In genomic region chr15:82709081-82709420, GRCh38 we compare ENCODE assay signal across 8 cellular contexts. TPM values are rescaled to one million over a fixed set of nuclear protein-coding genes. Genes with fewer than 3 reads are reported as not detected.
DNase-seq lines count a peak whose midpoint lies in the region; ATAC-seq, FAIRE-seq and TF ChIP-seq lines count a peak whose summit lies in the region.

No MANE protein-coding gene starts in this region.

- no peaks in the 10 kb centered on the region for H3K36me3 Mint-ChIP-seq in activated CD4-positive, alpha-beta T cell treated with anti-CD3 and anti-CD28 coated beads, Interleukin-2, amount 10 ng/mL, durations not matched to agents 24 days and 14 days (ENCODE audit: low read depth)

- H3K27ac ChIP-seq in angular gyrus (ENCODE audit: low read depth, low read length) (peak overlapping the region; percentile 13), SJCRH30 (no peak overlapping the region), small intestine (ENCODE audit: low read depth in 1 of 2, low read length in 1 of 2) (no peak overlapping the region)

- H3K4me1 ChIP-seq in SJCRH30, result no peaks in the 10 kb centered on the region
- H3K4me1 ChIP-seq in small intestine (ENCODE audit: control insufficient read depth in 2 of 2, insufficient read depth in 1 of 2, low read depth in 1 of 2, low read length in 1 of 2), result no peaks in the 10 kb centered on the region

- H3K9me3 Mint-ChIP-seq in activated CD4-positive, alpha-beta T cell treated with anti-CD3 and anti-CD28 coated beads, Interleukin-2, amount 10 ng/mL, durations not matched to agents 24 days and 14 days, result no peaks in the 10 kb centered on the region

- H3K27me3 ChIP-seq in BJ (ENCODE audit: control insufficient read depth, insufficient read depth, low read length) (0 out of 2 replicates have a peak, but pooled peaks cover 2% of the 10 kb centered on the region), SJCRH30 (no peaks in the 10 kb centered on the region; the same call in 1 of the 2 replicates), small intestine (ENCODE audit: control insufficient read depth in 2 of 2, insufficient read depth in 2 of 2, low read length in 2 of 2) (peaks cover 0 to 4% of the 10 kb centered on the region in 2 donors)

- TF ChIP-seq CTCF in BJ (IDR thresholded peaks at IDR 0.05; ENCODE audit: insufficient read depth, low read depth, low read length), result no peak

- peaks cover 6% of the 10 kb centered on the region for H3K27me3 Mint-ChIP-seq in activated CD4-positive, alpha-beta T cell treated with anti-CD3 and anti-CD28 coated beads, Interleukin-2, amount 10 ng/mL, durations not matched to agents 24 days and 14 days

- intact Hi-C loops in activated CD4-positive, alpha-beta T cell treated with anti-CD3 and anti-CD28 coated beads, Interleukin-2, amount 10 ng/mL, durations not matched to agents 24 days and 14 days (cut with micrococcal nuclease), result loop anchor here (1.0 kb wide), 2 partner anchors 41 to 102 kb away; no protein-coding TSS in a partner anchor

- no peak for DNase-seq in BJ (ENCODE audit: low read depth)
- DNase-seq in mesenteric fat pad (ENCODE audit: low spot score), result peak; percentile 80
- DNase-seq in SJCRH30, result no peak
- DNase-seq in NCI-H1694 (lab: John Stamatoyannopoulos, UW), result no peak
- DNase-seq in small intestine, result no peak
- DNase-seq in activated CD4-positive, alpha-beta T cell treated with anti-CD3 and anti-CD28 coated beads, Interleukin-2, amount 10 ng/mL, durations not matched to agents 24 days and 14 days, result no peak

- POLR2A ChIA-PET in BJ (lab: Charles Lee), result no interaction called here

- no peak for FAIRE-seq in small intestine (lab: Jason Lieb, UNC)

- WGBS in small intestine, 3 donors, result 0 to 4% (median 3%) methylated on average over 10 to 15 of the region's 15 CpGs

- H3K27ac Mint-ChIP-seq in activated CD4-positive, alpha-beta T cell treated with anti-CD3 and anti-CD28 coated beads, Interleukin-2, amount 10 ng/mL, durations not matched to agents 24 days and 14 days, result no peak overlapping the region

- CTCF ChIA-PET in BJ (lab: Yijun Ruan, JAX), result interaction anchor here (1.4 kb wide), 1 partner anchor 41 kb away, joined by 3 read pairs; no protein-coding TSS in a partner anchor

- H3K36me3 ChIP-seq in BJ (ENCODE audit: control insufficient read depth, insufficient read depth, low read length) (no peaks in the 10 kb centered on the region), SJCRH30 (no peaks in the 10 kb centered on the region), small intestine (ENCODE audit: control insufficient read depth in 2 of 2, insufficient read depth in 2 of 2, low read length in 2 of 2) (no peaks in the 10 kb centered on the region)

- H3K4me3 ChIP-seq in BJ (ENCODE audit: low read depth, low read length) (peak overlapping the region; percentile 57), SJCRH30 (no peak overlapping the region), small intestine (ENCODE audit: low read depth in 1 of 2, low read length in 2 of 2) (peak overlapping the region in 1 of 2 donors; percentile 51)

- no peak overlapping the region for H3K4me3 Mint-ChIP-seq in activated CD4-positive, alpha-beta T cell treated with anti-CD3 and anti-CD28 coated beads, Interleukin-2, amount 10 ng/mL, durations not matched to agents 24 days and 14 days

- peak; percentile 8 for ATAC-seq in HG03520 (IDR thresholded peaks at IDR 0.05; ENCODE audit: unreplicated experiment)

- H3K9me3 ChIP-seq in SJCRH30 (replicated peaks) (no peaks in the 10 kb centered on the region), small intestine (ENCODE audit: control insufficient read depth, low read depth) (no peaks in the 10 kb centered on the region)

- H3K4me1 Mint-ChIP-seq in activated CD4-positive, alpha-beta T cell treated with anti-CD3 and anti-CD28 coated beads, Interleukin-2, amount 10 ng/mL, durations not matched to agents 24 days and 14 days, result no peaks in the 10 kb centered on the region

RNA-seq across cellular contexts. Expression of gene AP3B2, which starts 0.6 kb away (rescaled TPM):
- polyA plus RNA-seq in BJ (2011; rRNA removed), result 0.47 and 0.54 TPM in 2 replicates
- polyA minus RNA-seq in BJ (2011; rRNA and poly(A)+ RNA removed), result 0.21 and 0.62 TPM in 2 replicates
- total RNA-seq in mesenteric fat pad, result 0.84 TPM
- not detected in 2 replicates for total RNA-seq in SJCRH30 (2014; rRNA removed; shearing (Covaris generic))
- polyA plus RNA-seq in small intestine, result 1 to 10 TPM in 1 of 3 donors, not detected in 2; 2.8 TPM
- not detected in 2 replicates for total RNA-seq in activated CD4-positive, alpha-beta T cell treated with anti-CD3 and anti-CD28 coated beads, Interleukin-2, amount 10 ng/mL, durations not matched to agents 24 days and 14 days
